11 cellular contexts compared by ENCODE assay signal in the genomic region with DNA sequence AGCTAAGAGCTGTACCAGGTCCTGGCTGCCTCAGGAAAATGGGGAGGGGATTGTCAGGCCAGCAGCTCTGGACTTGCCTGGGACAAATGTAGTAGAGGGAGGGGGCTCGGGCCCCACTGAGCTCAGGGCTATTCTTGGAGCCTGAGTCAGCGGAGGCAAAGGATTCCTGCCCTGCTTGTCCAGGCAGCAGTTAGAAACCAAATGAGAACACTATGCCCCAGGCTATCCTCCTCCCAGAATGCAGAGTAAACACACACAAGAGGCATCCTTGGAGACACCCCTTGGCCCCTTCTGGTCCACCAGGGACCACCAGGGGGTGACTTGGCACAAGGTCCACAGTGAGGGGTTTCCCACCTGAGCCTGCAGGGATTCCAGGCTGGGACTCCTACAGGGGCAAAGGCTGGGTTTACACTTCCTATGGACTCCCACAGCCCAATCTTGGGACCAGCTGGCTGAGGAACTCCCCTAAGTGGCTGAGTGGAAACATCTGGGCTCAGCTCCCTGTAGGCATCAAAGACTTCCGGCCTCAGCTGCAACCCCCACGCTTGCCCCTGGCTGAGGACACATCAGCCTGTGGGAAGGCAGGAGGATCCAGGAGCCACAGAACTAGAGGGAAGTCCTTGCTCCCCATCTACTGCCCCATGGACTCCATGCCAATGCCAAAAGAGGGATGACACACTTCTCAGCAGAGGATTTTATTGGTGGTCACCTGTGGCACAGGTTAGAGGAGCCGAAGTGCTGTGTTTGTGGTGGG. TPM values are rescaled to one million over a fixed set of nuclear protein-coding genes. Genes with fewer than 3 reads are reported as not detected.
DNase-seq lines count a peak whose midpoint lies in the region; ATAC-seq and TF ChIP-seq lines count a peak whose summit lies in the region.
"Had no signal": no experiment of that assay in that cellular context is flagged by ENCODE, and none has a peak within 500 bp of the region (broad histone marks: within the 10 kb centered on the region; RNA-seq: fewer than 3 reads in every experiment).

No MANE protein-coding gene starts in this region.

- CTCF ChIA-PET in AG04449 (lab: Yijun Ruan, JAX): interaction anchor here (0.6 to 3.1 kb wide), 7 partner anchors 10 to 141 kb away, joined by 3 to 25 read pairs (median 4); a partner anchor contains a TSS

- H3K4me3 ChIP-seq in AG04449 (ENCODE audit: low read depth, low read length) (peak overlapping the region; percentile 23), NT2/D1 (ENCODE audit: insufficient read length, low read depth) (no peak overlapping the region), muscle layer of duodenum (ENCODE audit: low read depth in 1 of 2, low read length in 2 of 2) (no peak overlapping the region)
- H3K4me3 ChIP-seq: pancreas had no signal

- peaks cover 74% of the 10 kb centered on the region for H3K36me3 ChIP-seq in NT2/D1 (ENCODE audit: insufficient read depth, insufficient read length, low read length)
- peaks cover 51 to 60% of the 10 kb centered on the region in 2 donors for H3K36me3 ChIP-seq in muscle layer of duodenum (ENCODE audit: control insufficient read depth in 1 of 2, insufficient read depth in 2 of 2, low read length in 2 of 2)

- peak overlapping the region; percentile 43 for H3K9ac ChIP-seq in NT2/D1 (ENCODE audit: insufficient read length, low read depth)

- H3K9me3 ChIP-seq in NT2/D1 (ENCODE audit: insufficient read depth, low read length): no peaks in the 10 kb centered on the region
- no peaks in the 10 kb centered on the region for H3K9me3 ChIP-seq in muscle layer of duodenum (ENCODE audit: control insufficient read depth in 1 of 2, low read length in 2 of 2)
- H3K9me3 ChIP-seq: pancreas had no signal

- ATAC-seq in esophagus mucosa: peak; percentile 55

- H3K4me1 ChIP-seq in NT2/D1 (ENCODE audit: insufficient read depth, insufficient read length) (peaks cover 49% of the 10 kb centered on the region), muscle layer of duodenum (ENCODE audit: control insufficient read depth in 1 of 2, insufficient read depth in 2 of 2, low read length in 2 of 2) (peaks cover 13 to 44% of the 10 kb centered on the region in 2 donors)
- H3K4me1 ChIP-seq: pancreas had no signal

- POLR2A ChIA-PET in AG04449 (lab: Yijun Ruan, JAX): interaction anchor here (0.7 to 1.7 kb wide), 6 partner anchors 10 to 64 kb away, joined by 3 to 7 read pairs (median 4); a partner anchor contains a TSS

- H3K27ac ChIP-seq in muscle layer of duodenum (ENCODE audit: low read length): peak overlapping the region; percentile 88
- H3K27ac ChIP-seq: pancreas had no signal

- no peak for TF ChIP-seq CTCF in AG04449 (IDR thresholded peaks at IDR 0.05; ENCODE audit: insufficient read depth, low read length, missing control alignments)

- DNase-seq in AG04449 (ENCODE audit: low read depth, low spot score) (peak; percentile 82), NT2/D1 (ENCODE audit: low read depth, low spot score) (peak; percentile 61), NCI-H2081 (lab: John Stamatoyannopoulos, UW) (no peak), NCI-H2227 treated with DMSO at 0.1 percent for 48 hours (lab: John Stamatoyannopoulos, UW) (no peak), DMS114 treated with DMSO at 0.1 percent for 48 hours (lab: John Stamatoyannopoulos, UW; ENCODE audit: unreplicated experiment) (no peak), cortex of kidney (lab: John Stamatoyannopoulos, UW) (no peak)
- DNase-seq: H7, NCI-H446 treated with DMSO at 0.1 percent for 48 hours had no signal

- no peaks in the 10 kb centered on the region for H3K27me3 ChIP-seq in NT2/D1 (ENCODE audit: insufficient read depth, insufficient read length)
- peaks cover 4% of the 10 kb centered on the region for H3K27me3 ChIP-seq in muscle layer of duodenum (ENCODE audit: low read depth, low read length)
- H3K27me3 ChIP-seq: pancreas had no signal

RNA-seq across cellular contexts. Expression of a gene that starts 3.4 kb away (rescaled TPM):
- total RNA-seq in esophagus mucosa: 86.4 TPM

RNA-seq across cellular contexts. Expression of a gene that starts 10.9 kb away (rescaled TPM):
- 258 TPM for total RNA-seq in esophagus mucosa

RNA-seq across cellular contexts. Expression of a gene that starts 23.1 kb away (rescaled TPM):
- not detected for total RNA-seq in esophagus mucosa
- total RNA-seq: H7, pancreas had no signal

RNA-seq across cellular contexts. Expression of a gene that starts 34.9 kb away (rescaled TPM):
- total RNA-seq in esophagus mucosa: 2.2 TPM
- total RNA-seq: pancreas had no signal

RNA-seq across cellular contexts. Expression of a gene that starts 36.8 kb away (rescaled TPM):
- 7.9 TPM for total RNA-seq in esophagus mucosa

Comparison
In these comparisons a context has a peak if more than half of its experiments do, and no peak if none do; other contexts are left out.
1. DNase-seq: peak in AG04449 (single experiment) and NT2/D1 (single experiment); none in NCI-H2081 (0 of 2), NCI-H2227 treated with DMSO at 0.1 percent for 48 hours (single experiment), DMS114 treated with DMSO at 0.1 percent for 48 hours (single experiment) and cortex of kidney (single experiment).